Comparison of ENCODE assay signal across 1 cellular context in the genomic region with DNA sequence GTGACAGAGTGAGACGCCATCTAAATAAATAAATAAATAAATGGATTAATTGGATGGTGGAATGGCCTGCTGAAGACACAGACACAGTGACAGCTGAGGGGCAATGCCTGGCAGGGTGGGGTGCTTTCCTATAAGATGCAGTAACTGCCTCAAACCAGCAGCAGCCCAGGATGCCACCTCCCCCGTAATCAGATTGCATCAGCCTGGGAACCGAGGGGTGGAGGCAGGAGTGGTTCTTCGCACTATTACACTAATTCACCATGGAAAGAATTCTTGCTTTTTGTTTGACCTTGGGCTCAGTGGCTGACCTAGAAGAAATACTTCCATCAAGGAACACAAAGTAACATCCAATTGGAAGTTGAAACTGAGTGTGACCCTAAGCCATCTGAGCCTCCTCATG.
TF ChIP-seq lines count a peak whose summit lies in the region.

No MANE protein-coding gene starts in this region.

TF ChIP-seq in K562, 482 proteins besides CTCF, POLR2A, EP300 and RAD21 (continued from another document and continues in another):
- TF ChIP-seq KDM1A (IDR thresholded peaks at IDR 0.05) (no peak), CBFA2T2 (conservative IDR thresholded peaks at IDR 0.05) (no peak), ZNF175 (CRISPR knock-in tag; IDR thresholded peaks at IDR 0.05; ENCODE audit: low read depth) (0 out of 2 replicates have a peak, but pooled peaks have one; percentile 28), ZNF3 (CRISPR knock-in tag; IDR thresholded peaks at IDR 0.05) (no peak), STAT5B (CRISPR knock-in tag; IDR thresholded peaks at IDR 0.05) (no peak), ZNF324 (CRISPR knock-in tag; IDR thresholded peaks at IDR 0.05) (no peak), ZNF77 (CRISPR knock-in tag; IDR thresholded peaks at IDR 0.05) (no peak), HNRNPH1 (optimal IDR thresholded peaks at IDR 0.05; ENCODE audit: low read depth, low read length) (no peak), BRD9 (IDR thresholded peaks at IDR 0.05; ENCODE audit: low read depth, partially characterized antibody) (no peak), CEBPG (CRISPR knock-in tag; IDR thresholded peaks at IDR 0.05) (peak; percentile 43; the same call in 1 of the 2 replicates), CEBPG (tag; conservative IDR thresholded peaks at IDR 0.05 in 1 of 2, IDR thresholded peaks at IDR 0.05 in 1 of 2) (peak; percentile 39 to 73; a peak in 2 of 4 replicates), FOSL1 (tag; conservative IDR thresholded peaks at IDR 0.05) (no peak), CC2D1A (IDR thresholded peaks at IDR 0.05) (no peak), PYGO2 (tag; IDR thresholded peaks at IDR 0.05) (no peak), IRF2 (CRISPR knock-in tag; IDR thresholded peaks at IDR 0.05) (no peak), ZNF583 (CRISPR knock-in tag; IDR thresholded peaks at IDR 0.05) (no peak), MTF1 (CRISPR knock-in tag; IDR thresholded peaks at IDR 0.05; ENCODE audit: borderline replicate concordance) (no peak), DDX20 (tag; IDR thresholded peaks at IDR 0.05; ENCODE audit: low read depth) (no peak), FOXP1 (CRISPR knock-in tag; IDR thresholded peaks at IDR 0.05) (no peak), MCM5 (IDR thresholded peaks at IDR 0.05; ENCODE audit: low read depth) (no peak), BRD4 (IDR thresholded peaks at IDR 0.05) (no peak), SMARCC2 (IDR thresholded peaks at IDR 0.05; ENCODE audit: low read depth) (no peak)
- TF ChIP-seq, protein P1, sequence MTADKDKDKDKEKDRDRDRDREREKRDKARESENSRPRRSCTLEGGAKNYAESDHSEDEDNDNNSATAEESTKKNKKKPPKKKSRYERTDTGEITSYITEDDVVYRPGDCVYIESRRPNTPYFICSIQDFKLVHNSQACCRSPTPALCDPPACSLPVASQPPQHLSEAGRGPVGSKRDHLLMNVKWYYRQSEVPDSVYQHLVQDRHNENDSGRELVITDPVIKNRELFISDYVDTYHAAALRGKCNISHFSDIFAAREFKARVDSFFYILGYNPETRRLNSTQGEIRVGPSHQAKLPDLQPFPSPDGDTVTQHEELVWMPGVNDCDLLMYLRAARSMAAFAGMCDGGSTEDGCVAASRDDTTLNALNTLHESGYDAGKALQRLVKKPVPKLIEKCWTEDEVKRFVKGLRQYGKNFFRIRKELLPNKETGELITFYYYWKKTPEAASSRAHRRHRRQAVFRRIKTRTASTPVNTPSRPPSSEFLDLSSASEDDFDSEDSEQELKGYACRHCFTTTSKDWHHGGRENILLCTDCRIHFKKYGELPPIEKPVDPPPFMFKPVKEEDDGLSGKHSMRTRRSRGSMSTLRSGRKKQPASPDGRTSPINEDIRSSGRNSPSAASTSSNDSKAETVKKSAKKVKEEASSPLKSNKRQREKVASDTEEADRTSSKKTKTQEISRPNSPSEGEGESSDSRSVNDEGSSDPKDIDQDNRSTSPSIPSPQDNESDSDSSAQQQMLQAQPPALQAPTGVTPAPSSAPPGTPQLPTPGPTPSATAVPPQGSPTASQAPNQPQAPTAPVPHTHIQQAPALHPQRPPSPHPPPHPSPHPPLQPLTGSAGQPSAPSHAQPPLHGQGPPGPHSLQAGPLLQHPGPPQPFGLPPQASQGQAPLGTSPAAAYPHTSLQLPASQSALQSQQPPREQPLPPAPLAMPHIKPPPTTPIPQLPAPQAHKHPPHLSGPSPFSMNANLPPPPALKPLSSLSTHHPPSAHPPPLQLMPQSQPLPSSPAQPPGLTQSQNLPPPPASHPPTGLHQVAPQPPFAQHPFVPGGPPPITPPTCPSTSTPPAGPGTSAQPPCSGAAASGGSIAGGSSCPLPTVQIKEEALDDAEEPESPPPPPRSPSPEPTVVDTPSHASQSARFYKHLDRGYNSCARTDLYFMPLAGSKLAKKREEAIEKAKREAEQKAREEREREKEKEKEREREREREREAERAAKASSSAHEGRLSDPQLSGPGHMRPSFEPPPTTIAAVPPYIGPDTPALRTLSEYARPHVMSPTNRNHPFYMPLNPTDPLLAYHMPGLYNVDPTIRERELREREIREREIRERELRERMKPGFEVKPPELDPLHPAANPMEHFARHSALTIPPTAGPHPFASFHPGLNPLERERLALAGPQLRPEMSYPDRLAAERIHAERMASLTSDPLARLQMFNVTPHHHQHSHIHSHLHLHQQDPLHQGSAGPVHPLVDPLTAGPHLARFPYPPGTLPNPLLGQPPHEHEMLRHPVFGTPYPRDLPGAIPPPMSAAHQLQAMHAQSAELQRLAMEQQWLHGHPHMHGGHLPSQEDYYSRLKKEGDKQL (CRISPR knock-in tag; IDR thresholded peaks at IDR 0.05; ENCODE audit: borderline replicate concordance) = no peak
- TF ChIP-seq, protein P2, sequence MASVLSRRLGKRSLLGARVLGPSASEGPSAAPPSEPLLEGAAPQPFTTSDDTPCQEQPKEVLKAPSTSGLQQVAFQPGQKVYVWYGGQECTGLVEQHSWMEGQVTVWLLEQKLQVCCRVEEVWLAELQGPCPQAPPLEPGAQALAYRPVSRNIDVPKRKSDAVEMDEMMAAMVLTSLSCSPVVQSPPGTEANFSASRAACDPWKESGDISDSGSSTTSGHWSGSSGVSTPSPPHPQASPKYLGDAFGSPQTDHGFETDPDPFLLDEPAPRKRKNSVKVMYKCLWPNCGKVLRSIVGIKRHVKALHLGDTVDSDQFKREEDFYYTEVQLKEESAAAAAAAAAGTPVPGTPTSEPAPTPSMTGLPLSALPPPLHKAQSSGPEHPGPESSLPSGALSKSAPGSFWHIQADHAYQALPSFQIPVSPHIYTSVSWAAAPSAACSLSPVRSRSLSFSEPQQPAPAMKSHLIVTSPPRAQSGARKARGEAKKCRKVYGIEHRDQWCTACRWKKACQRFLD (CRISPR knock-in tag; IDR thresholded peaks at IDR 0.05) = no peak
- TF ChIP-seq, protein P3, sequence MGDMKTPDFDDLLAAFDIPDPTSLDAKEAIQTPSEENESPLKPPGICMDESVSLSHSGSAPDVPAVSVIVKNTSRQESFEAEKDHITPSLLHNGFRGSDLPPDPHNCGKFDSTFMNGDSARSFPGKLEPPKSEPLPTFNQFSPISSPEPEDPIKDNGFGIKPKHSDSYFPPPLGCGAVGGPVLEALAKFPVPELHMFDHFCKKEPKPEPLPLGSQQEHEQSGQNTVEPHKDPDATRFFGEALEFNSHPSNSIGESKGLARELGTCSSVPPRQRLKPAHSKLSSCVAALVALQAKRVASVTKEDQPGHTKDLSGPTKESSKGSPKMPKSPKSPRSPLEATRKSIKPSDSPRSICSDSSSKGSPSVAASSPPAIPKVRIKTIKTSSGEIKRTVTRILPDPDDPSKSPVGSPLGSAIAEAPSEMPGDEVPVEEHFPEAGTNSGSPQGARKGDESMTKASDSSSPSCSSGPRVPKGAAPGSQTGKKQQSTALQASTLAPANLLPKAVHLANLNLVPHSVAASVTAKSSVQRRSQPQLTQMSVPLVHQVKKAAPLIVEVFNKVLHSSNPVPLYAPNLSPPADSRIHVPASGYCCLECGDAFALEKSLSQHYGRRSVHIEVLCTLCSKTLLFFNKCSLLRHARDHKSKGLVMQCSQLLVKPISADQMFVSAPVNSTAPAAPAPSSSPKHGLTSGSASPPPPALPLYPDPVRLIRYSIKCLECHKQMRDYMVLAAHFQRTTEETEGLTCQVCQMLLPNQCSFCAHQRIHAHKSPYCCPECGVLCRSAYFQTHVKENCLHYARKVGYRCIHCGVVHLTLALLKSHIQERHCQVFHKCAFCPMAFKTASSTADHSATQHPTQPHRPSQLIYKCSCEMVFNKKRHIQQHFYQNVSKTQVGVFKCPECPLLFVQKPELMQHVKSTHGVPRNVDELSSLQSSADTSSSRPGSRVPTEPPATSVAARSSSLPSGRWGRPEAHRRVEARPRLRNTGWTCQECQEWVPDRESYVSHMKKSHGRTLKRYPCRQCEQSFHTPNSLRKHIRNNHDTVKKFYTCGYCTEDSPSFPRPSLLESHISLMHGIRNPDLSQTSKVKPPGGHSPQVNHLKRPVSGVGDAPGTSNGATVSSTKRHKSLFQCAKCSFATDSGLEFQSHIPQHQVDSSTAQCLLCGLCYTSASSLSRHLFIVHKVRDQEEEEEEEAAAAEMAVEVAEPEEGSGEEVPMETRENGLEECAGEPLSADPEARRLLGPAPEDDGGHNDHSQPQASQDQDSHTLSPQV (IDR thresholded peaks at IDR 0.05) = 0 out of 2 replicates have a peak, but pooled peaks have one; percentile 13
- TF ChIP-seq, protein P4, sequence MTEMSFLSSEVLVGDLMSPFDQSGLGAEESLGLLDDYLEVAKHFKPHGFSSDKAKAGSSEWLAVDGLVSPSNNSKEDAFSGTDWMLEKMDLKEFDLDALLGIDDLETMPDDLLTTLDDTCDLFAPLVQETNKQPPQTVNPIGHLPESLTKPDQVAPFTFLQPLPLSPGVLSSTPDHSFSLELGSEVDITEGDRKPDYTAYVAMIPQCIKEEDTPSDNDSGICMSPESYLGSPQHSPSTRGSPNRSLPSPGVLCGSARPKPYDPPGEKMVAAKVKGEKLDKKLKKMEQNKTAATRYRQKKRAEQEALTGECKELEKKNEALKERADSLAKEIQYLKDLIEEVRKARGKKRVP (CRISPR knock-in tag; IDR thresholded peaks at IDR 0.05) = peak; percentile 82
- TF ChIP-seq, protein P5, sequence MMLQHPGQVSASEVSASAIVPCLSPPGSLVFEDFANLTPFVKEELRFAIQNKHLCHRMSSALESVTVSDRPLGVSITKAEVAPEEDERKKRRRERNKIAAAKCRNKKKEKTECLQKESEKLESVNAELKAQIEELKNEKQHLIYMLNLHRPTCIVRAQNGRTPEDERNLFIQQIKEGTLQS (IDR thresholded peaks at IDR 0.05) = peak; percentile 54; the same call in 1 of the 2 replicates
- TF ChIP-seq, protein P5 (CRISPR knock-in tag; conservative IDR thresholded peaks at IDR 0.05) = no peak
- TF ChIP-seq, protein P6, sequence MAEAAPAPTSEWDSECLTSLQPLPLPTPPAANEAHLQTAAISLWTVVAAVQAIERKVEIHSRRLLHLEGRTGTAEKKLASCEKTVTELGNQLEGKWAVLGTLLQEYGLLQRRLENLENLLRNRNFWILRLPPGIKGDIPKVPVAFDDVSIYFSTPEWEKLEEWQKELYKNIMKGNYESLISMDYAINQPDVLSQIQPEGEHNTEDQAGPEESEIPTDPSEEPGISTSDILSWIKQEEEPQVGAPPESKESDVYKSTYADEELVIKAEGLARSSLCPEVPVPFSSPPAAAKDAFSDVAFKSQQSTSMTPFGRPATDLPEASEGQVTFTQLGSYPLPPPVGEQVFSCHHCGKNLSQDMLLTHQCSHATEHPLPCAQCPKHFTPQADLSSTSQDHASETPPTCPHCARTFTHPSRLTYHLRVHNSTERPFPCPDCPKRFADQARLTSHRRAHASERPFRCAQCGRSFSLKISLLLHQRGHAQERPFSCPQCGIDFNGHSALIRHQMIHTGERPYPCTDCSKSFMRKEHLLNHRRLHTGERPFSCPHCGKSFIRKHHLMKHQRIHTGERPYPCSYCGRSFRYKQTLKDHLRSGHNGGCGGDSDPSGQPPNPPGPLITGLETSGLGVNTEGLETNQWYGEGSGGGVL (CRISPR knock-in tag; IDR thresholded peaks at IDR 0.05) = no peak
- TF ChIP-seq, protein P7, sequence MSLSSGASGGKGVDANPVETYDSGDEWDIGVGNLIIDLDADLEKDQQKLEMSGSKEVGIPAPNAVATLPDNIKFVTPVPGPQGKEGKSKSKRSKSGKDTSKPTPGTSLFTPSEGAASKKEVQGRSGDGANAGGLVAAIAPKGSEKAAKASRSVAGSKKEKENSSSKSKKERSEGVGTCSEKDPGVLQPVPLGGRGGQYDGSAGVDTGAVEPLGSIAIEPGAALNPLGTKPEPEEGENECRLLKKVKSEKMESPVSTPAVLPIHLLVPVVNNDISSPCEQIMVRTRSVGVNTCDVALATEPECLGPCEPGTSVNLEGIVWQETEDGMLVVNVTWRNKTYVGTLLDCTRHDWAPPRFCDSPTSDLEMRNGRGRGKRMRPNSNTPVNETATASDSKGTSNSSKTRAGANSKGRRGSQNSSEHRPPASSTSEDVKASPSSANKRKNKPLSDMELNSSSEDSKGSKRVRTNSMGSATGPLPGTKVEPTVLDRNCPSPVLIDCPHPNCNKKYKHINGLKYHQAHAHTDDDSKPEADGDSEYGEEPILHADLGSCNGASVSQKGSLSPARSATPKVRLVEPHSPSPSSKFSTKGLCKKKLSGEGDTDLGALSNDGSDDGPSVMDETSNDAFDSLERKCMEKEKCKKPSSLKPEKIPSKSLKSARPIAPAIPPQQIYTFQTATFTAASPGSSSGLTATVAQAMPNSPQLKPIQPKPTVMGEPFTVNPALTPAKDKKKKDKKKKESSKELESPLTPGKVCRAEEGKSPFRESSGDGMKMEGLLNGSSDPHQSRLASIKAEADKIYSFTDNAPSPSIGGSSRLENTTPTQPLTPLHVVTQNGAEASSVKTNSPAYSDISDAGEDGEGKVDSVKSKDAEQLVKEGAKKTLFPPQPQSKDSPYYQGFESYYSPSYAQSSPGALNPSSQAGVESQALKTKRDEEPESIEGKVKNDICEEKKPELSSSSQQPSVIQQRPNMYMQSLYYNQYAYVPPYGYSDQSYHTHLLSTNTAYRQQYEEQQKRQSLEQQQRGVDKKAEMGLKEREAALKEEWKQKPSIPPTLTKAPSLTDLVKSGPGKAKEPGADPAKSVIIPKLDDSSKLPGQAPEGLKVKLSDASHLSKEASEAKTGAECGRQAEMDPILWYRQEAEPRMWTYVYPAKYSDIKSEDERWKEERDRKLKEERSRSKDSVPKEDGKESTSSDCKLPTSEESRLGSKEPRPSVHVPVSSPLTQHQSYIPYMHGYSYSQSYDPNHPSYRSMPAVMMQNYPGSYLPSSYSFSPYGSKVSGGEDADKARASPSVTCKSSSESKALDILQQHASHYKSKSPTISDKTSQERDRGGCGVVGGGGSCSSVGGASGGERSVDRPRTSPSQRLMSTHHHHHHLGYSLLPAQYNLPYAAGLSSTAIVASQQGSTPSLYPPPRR (CRISPR knock-in tag; IDR thresholded peaks at IDR 0.05; ENCODE audit: borderline replicate concordance) = no peak
